Comparison of ENCODE assay signal across 7 cellular contexts in genomic region chr5:59673438-59674058, GRCh38.
DNase-seq lines count a peak whose midpoint lies in the region; ATAC-seq, FAIRE-seq and TF ChIP-seq lines count a peak whose summit lies in the region.

No MANE protein-coding gene starts in this region.

- no peak overlapping the region for H3K27ac ChIP-seq in coronary artery

- FAIRE-seq in G401.6 (lab: Jason Lieb, UNC): peak; percentile 84

- DNase-seq in NCI-H748 treated with DMSO at 0.1 percent for 48 hours (lab: John Stamatoyannopoulos, UW): peak; percentile 24
- no peak for DNase-seq in coronary artery (ENCODE audit: low spot score)
- peak; percentile 59 for DNase-seq in middle frontal gyrus (ENCODE audit: extremely low spot score, low spot score)
- DNase-seq in 8988T: no peak
- DNase-seq in activated naive CD4-positive, alpha-beta T cell (lab: John Stamatoyannopoulos, UW): no peak

- no peak overlapping the region for H3K4me3 ChIP-seq in coronary artery

- ATAC-seq in HG03064 (IDR thresholded peaks at IDR 0.05; ENCODE audit: low read depth, unreplicated experiment): peak; percentile 57

- peak; percentile 58 for TF ChIP-seq CTCF in coronary artery (IDR thresholded peaks at IDR 0.05)

Comparison
In these comparisons a context has a peak if more than half of its experiments do, and no peak if none do; other contexts are left out.
1. DNase-seq: peak in NCI-H748 treated with DMSO at 0.1 percent for 48 hours (single experiment) and middle frontal gyrus (single experiment); none in coronary artery (single experiment), 8988T (single experiment) and activated naive CD4-positive, alpha-beta T cell (0 of 4).